Comparison of ENCODE assay signal across 16 cellular contexts in the genomic region with DNA sequence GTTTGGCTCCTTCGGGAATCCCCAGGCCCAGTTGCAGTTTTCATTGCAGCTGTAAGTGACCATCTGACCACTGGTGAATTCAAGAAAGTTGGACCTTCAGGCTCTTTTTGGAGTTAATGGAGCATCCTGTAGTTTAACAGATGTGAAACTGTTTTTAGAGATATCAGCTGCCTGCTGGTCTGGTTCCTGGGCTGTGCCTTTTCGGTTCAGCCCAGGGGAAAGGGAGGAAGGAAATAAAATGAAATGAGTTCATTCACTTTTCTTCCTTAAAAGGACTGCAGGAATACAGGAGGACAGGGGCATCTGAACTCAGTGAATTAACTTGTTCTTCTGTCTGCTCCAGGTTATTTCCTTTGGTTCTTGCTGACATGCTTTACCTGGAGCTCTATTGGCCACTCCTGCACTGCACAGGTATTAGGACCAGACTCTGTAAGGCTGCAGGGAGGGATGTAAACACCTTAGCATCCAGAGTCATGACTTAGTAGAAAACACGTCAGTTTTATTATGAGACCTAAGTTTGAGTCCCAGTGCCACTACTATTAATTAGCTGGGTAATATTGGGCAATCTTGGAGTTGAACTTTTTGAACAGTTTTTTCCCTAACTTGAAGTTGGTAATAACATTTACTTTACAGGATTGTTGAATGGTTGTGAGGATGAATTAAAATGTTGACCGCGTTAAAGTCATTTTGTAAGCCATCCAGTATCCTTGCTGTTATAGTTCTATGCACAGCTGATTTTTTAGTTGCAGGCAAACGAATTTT.
DNase-seq lines count a peak whose midpoint lies in the region; ATAC-seq, FAIRE-seq and TF ChIP-seq lines count a peak whose summit lies in the region.
"Had no signal": no experiment of that assay in that cellular context is flagged by ENCODE, and none has a peak within 500 bp of the region (broad histone marks: within the 10 kb centered on the region; RNA-seq: fewer than 3 reads in every experiment).

No MANE protein-coding gene starts in this region.

- H3K27me3 ChIP-seq in A673 (replicated peaks; ENCODE audit: insufficient read depth, low read depth, low read length, poor library complexity) (no peaks in the 10 kb centered on the region), HUES6 (ENCODE audit: control insufficient read depth, insufficient read depth, low read length) (no peaks in the 10 kb centered on the region), astrocyte (ENCODE audit: insufficient read depth, low read length) (no peaks in the 10 kb centered on the region), tibial artery (no peaks in the 10 kb centered on the region)
- no peaks in the 10 kb centered on the region for H3K27me3 ChIP-seq in naive thymus-derived CD4-positive, alpha-beta T cell (ENCODE audit: control insufficient read depth in 2 of 2, insufficient read depth in 2 of 2, low read length in 2 of 2)
- H3K27me3 ChIP-seq: dorsolateral prefrontal cortex, gastroesophageal sphincter, left lung, MG63 had no signal

- no peaks in the 10 kb centered on the region for H3K79me2 ChIP-seq in astrocyte (ENCODE audit: insufficient read depth, low read length)
- H3K79me2 ChIP-seq in OCI-LY7 (ENCODE audit: insufficient read depth, low read depth, low read length), result no peaks in the 10 kb centered on the region; the same call in 1 of the 2 replicates
- H3K79me2 ChIP-seq: parathyroid adenoma had no signal

- H3K4me1 ChIP-seq in A673 (ENCODE audit: insufficient read depth, low read length, poor library complexity, severe bottlenecking) (peaks cover 80% of the 10 kb centered on the region), HUES6 (ENCODE audit: control insufficient read depth, insufficient read depth, low read length) (peaks cover 63% of the 10 kb centered on the region), astrocyte (ENCODE audit: insufficient read depth, low read length) (peaks cover 40% of the 10 kb centered on the region), tibial artery (peaks cover 0 to 10% (median 5%) of the 10 kb centered on the region in 4 donors), OCI-LY7 (ENCODE audit: insufficient read depth, low read length, poor library complexity, severe bottlenecking) (peaks cover 40% of the 10 kb centered on the region)
- no peaks in the 10 kb centered on the region for H3K4me1 ChIP-seq in naive thymus-derived CD4-positive, alpha-beta T cell (ENCODE audit: control insufficient read depth in 2 of 2, insufficient read depth in 2 of 2, low read length in 2 of 2)

- H3K9me3 ChIP-seq in A673 (ENCODE audit: low read depth, low read length, poor library complexity, severe bottlenecking) (no peaks in the 10 kb centered on the region), HUES6 (ENCODE audit: control insufficient read depth, insufficient read depth, low read depth, low read length) (no peaks in the 10 kb centered on the region), astrocyte (ENCODE audit: insufficient read depth, low read depth, low read length) (no peaks in the 10 kb centered on the region), tibial artery (no peaks in the 10 kb centered on the region), OCI-LY7 (ENCODE audit: low read length) (no peaks in the 10 kb centered on the region)
- no peaks in the 10 kb centered on the region for H3K9me3 ChIP-seq in naive thymus-derived CD4-positive, alpha-beta T cell (ENCODE audit: control insufficient read depth in 2 of 3, low read length in 3 of 3)
- H3K9me3 ChIP-seq: gastroesophageal sphincter, left lung, MG63 had no signal

- FAIRE-seq in astrocyte (lab: Jason Lieb, UNC), result no peak
- FAIRE-seq: TTC549 had no signal

- H3K4me3 Mint-ChIP-seq in astrocyte (ENCODE audit: unreplicated experiment), result no peak overlapping the region
- no peak overlapping the region for H3K4me3 Mint-ChIP-seq in naive thymus-derived CD4-positive, alpha-beta T cell

- no peak overlapping the region for H2AFZ ChIP-seq in astrocyte (ENCODE audit: low read depth, low read length)
- no peak overlapping the region for H2AFZ ChIP-seq in OCI-LY7 (ENCODE audit: low read length)
- H2AFZ ChIP-seq: parathyroid adenoma had no signal

- no peaks in the 10 kb centered on the region for H3K27me3 Mint-ChIP-seq in astrocyte (ENCODE audit: low read depth, unreplicated experiment)
- H3K27me3 Mint-ChIP-seq in naive thymus-derived CD4-positive, alpha-beta T cell, result no peaks in the 10 kb centered on the region

- H3K9me3 Mint-ChIP-seq in astrocyte (ENCODE audit: unreplicated experiment), result no peaks in the 10 kb centered on the region
- no peaks in the 10 kb centered on the region for H3K9me3 Mint-ChIP-seq in naive thymus-derived CD4-positive, alpha-beta T cell

- H3K9me2 ChIP-seq in OCI-LY7 (ENCODE audit: insufficient read depth, low read length), result no peaks in the 10 kb centered on the region

- CTCF ChIA-PET in A673 (lab: Charles Lee), result no interaction called here
- CTCF ChIA-PET in naive thymus-derived CD4-positive, alpha-beta T cell (lab: Charles Lee), result interaction anchor here (0.6 kb wide), 1 partner anchor 676 kb away, joined by 3 read pairs; no protein-coding TSS in a partner anchor
- CTCF ChIA-PET in OCI-LY7 (lab: Charles Lee; ENCODE audit: unreplicated experiment), result no interaction called here

- H3K27ac ChIP-seq in A673 (ENCODE audit: low read depth, low read length, poor library complexity, severe bottlenecking) (peak overlapping the region; percentile 92), HUES6 (ENCODE audit: low read depth, low read length) (peak overlapping the region; percentile 27; the same call in 1 of the 2 replicates), astrocyte (ENCODE audit: low read depth, low read length) (no peak overlapping the region), tibial artery (no peak overlapping the region), OCI-LY7 (ENCODE audit: low read depth, low read length, poor library complexity, severe bottlenecking) (no peak overlapping the region)
- no peak overlapping the region for H3K27ac ChIP-seq in naive thymus-derived CD4-positive, alpha-beta T cell (ENCODE audit: low read depth, low read length)
- H3K27ac ChIP-seq: left lung, parathyroid adenoma had no signal

- H3K9ac ChIP-seq in HUES6 (ENCODE audit: low read length), result no peak overlapping the region
- H3K9ac ChIP-seq in astrocyte (ENCODE audit: low read length), result no peak overlapping the region
- H3K9ac ChIP-seq: parathyroid adenoma had no signal

- H3K4me1 Mint-ChIP-seq in astrocyte (ENCODE audit: low read depth, unreplicated experiment), result peaks cover 51% of the 10 kb centered on the region
- peaks cover 23 to 85% (median 73%) of the 10 kb centered on the region in 7 donors for H3K4me1 Mint-ChIP-seq in naive thymus-derived CD4-positive, alpha-beta T cell

- DNase-seq in A673 (ENCODE audit: low spot score), result no peak
- DNase-seq in astrocyte (ENCODE audit: low read depth), result no peak
- peak; percentile 64 for DNase-seq in lung microvascular endothelial cell (ENCODE audit: low read depth in 2 of 2)
- no peak for DNase-seq in tibial artery
- no peak for DNase-seq in naive thymus-derived CD4-positive, alpha-beta T cell
- no peak for DNase-seq in OCI-LY7 (ENCODE audit: low spot score)
- DNase-seq: AML-193, dorsolateral prefrontal cortex, left lung, MG63, NCI-H2171 treated with DMSO at 0.1 percent for 48 hours had no signal

- H3K36me3 ChIP-seq in A673 (ENCODE audit: insufficient read depth, low read length, poor library complexity, severe bottlenecking) (no peaks in the 10 kb centered on the region), HUES6 (ENCODE audit: control insufficient read depth, insufficient read depth, low read length) (no peaks in the 10 kb centered on the region), astrocyte (ENCODE audit: insufficient read depth, low read length) (no peaks in the 10 kb centered on the region), tibial artery (no peaks in the 10 kb centered on the region), OCI-LY7 (ENCODE audit: insufficient read depth, low read length) (peaks cover 6% of the 10 kb centered on the region; the same call in 1 of the 2 replicates)
- H3K36me3 ChIP-seq in naive thymus-derived CD4-positive, alpha-beta T cell (ENCODE audit: control insufficient read depth in 2 of 3, insufficient read depth in 3 of 3, low read length in 3 of 3), result peaks cover 0 to 5% (median 0%) of the 10 kb centered on the region in 3 experiments
- H3K36me3 ChIP-seq: gastroesophageal sphincter, left lung had no signal

- ATAC-seq in HG03439 (IDR thresholded peaks at IDR 0.05; ENCODE audit: unreplicated experiment), result no peak
- no peak for ATAC-seq in naive thymus-derived CD4-positive, alpha-beta T cell
- ATAC-seq: gastroesophageal sphincter, left lung had no signal

- intact Hi-C loops in A673 (cut with micrococcal nuclease; ENCODE audit: unreplicated experiment) (no loop called here), tibial artery (cut with DNase I; ENCODE audit: low total_unique reads) (no loop called here), OCI-LY7 (cut with micrococcal nuclease; ENCODE audit: unreplicated experiment) (no loop called here)
- intact Hi-C loops in naive thymus-derived CD4-positive, alpha-beta T cell (cut with micrococcal nuclease), result loop anchor here in 1 of 2 donors (5.0 kb wide), 2 partner anchors 33 to 62 kb away; no protein-coding TSS in a partner anchor

- TF ChIP-seq CTCF in A673 (conservative IDR thresholded peaks at IDR 0.05; ENCODE audit: low read depth, low read length) (no peak), astrocyte (IDR thresholded peaks at IDR 0.05; ENCODE audit: insufficient read depth, low read depth, low read length) (no peak), tibial artery (IDR thresholded peaks at IDR 0.05) (no peak), OCI-LY7 (conservative IDR thresholded peaks at IDR 0.05; ENCODE audit: low read length) (no peak)

- POLR2A ChIA-PET in A673 (lab: Charles Lee; ENCODE audit: low non-redundant PET) (interaction anchor here (0.6 to 0.7 kb wide), 3 partner anchors 63 to 1245 kb away, joined by 3 to 9 read pairs (median 4); no protein-coding TSS in a partner anchor), OCI-LY7 (lab: Charles Lee) (interaction anchor here (0.9 kb wide), 1 partner anchor 23 kb away, joined by 3 read pairs; no protein-coding TSS in a partner anchor)
- POLR2A ChIA-PET in naive thymus-derived CD4-positive, alpha-beta T cell (lab: Charles Lee), result interaction anchor here (0.6 kb wide), 1 partner anchor 147 kb away, joined by 3 read pairs; no protein-coding TSS in a partner anchor

- H3K36me3 Mint-ChIP-seq in astrocyte (ENCODE audit: low read depth, unreplicated experiment), result peaks cover 10% of the 10 kb centered on the region
- H3K36me3 Mint-ChIP-seq in naive thymus-derived CD4-positive, alpha-beta T cell, result peaks cover 0 to 31% (median 10%) of the 10 kb centered on the region in 5 donors

- peak overlapping the region; percentile 69 for H3K27ac Mint-ChIP-seq in astrocyte (ENCODE audit: unreplicated experiment)
- H3K27ac Mint-ChIP-seq in naive thymus-derived CD4-positive, alpha-beta T cell, result peak overlapping the region in 4 of 9 donors; percentile 17 to 51 (median 40)

- H3K4me3 ChIP-seq in A673 (ENCODE audit: low read depth, low read length, poor library complexity, severe bottlenecking), result no peak overlapping the region
- no peak overlapping the region for H3K4me3 ChIP-seq in HUES6 (ENCODE audit: low read depth, low read length)
- no peak overlapping the region for H3K4me3 ChIP-seq in astrocyte (ENCODE audit: insufficient read depth, low read depth, low read length)
- H3K4me3 ChIP-seq in tibial artery, result no peak overlapping the region
- H3K4me3 ChIP-seq in naive thymus-derived CD4-positive, alpha-beta T cell (ENCODE audit: low read length), result no peak overlapping the region
- no peak overlapping the region for H3K4me3 ChIP-seq in OCI-LY7 (ENCODE audit: low read depth, low read length, poor library complexity, severe bottlenecking)
- H3K4me3 ChIP-seq: dorsolateral prefrontal cortex, gastroesophageal sphincter, left lung, MG63 had no signal

- BruUV-seq in A673 (replicated peaks; lab: Mats Ljungman, UMichigan), result no TSS peak
- BruUV-seq in OCI-LY7 (replicated peaks; lab: Mats Ljungman, UMichigan), result no TSS peak

- H3K4me2 ChIP-seq in astrocyte (ENCODE audit: low read length), result no peak overlapping the region
- H3K4me2 ChIP-seq in OCI-LY7 (ENCODE audit: low read length), result no peak overlapping the region

- H4K20me1 ChIP-seq in astrocyte (ENCODE audit: insufficient read depth, low read length), result no peaks in the 10 kb centered on the region
- peaks cover 6% of the 10 kb centered on the region; the same call in 1 of the 2 replicates for H4K20me1 ChIP-seq in OCI-LY7 (ENCODE audit: insufficient read depth, low read length)

Comparison
In these comparisons a context has a peak if more than half of its experiments do, and no peak if none do; other contexts are left out.
1. DNase-seq: peak in lung microvascular endothelial cell (2 of 2); none in A673 (single experiment), astrocyte (single experiment), tibial artery (0 of 2), naive thymus-derived CD4-positive, alpha-beta T cell (0 of 9) and OCI-LY7 (single experiment).
2. H3K27ac ChIP-seq: peak in A673 (single experiment) and HUES6 (single experiment); none in astrocyte (single experiment), tibial artery (0 of 2), naive thymus-derived CD4-positive, alpha-beta T cell (single experiment) and OCI-LY7 (single experiment).